In the genomic region with DNA sequence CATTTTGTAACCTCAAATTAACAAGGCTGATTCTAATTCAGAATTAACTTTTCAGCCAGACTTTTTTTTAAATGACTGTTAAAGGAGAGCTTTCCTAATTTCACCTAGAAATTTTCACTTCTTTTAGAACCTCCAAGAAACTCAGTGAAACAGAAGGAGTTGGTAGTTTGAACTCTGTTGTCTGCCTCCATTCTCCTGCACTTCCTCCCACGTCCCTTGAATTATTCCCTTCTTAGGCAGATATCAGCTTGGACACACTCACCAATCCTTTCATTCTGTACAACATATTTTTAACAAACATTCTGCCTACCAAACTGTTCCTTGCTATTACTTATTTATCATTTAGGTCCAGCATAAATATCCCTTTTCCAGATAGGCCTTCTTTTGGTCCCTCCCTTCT, we compare ENCODE assay signal across 2 cellular contexts.
TF ChIP-seq lines count a peak whose summit lies in the region.

No MANE protein-coding gene starts in this region.

TF ChIP-seq in HepG2, 621 proteins besides CTCF, POLR2A, EP300 and RAD21 (continued from another document):
- TF ChIP-seq, protein P1, sequence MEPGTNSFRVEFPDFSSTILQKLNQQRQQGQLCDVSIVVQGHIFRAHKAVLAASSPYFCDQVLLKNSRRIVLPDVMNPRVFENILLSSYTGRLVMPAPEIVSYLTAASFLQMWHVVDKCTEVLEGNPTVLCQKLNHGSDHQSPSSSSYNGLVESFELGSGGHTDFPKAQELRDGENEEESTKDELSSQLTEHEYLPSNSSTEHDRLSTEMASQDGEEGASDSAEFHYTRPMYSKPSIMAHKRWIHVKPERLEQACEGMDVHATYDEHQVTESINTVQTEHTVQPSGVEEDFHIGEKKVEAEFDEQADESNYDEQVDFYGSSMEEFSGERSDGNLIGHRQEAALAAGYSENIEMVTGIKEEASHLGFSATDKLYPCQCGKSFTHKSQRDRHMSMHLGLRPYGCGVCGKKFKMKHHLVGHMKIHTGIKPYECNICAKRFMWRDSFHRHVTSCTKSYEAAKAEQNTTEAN (CRISPR knock-in tag; conservative IDR thresholded peaks at IDR 0.05): no peak
- no peak for TF ChIP-seq ZSCAN31 (CRISPR knock-in tag; IDR thresholded peaks at IDR 0.05; ENCODE audit: low read depth)

TF ChIP-seq in WTC11, 78 proteins besides CTCF, POLR2A, EP300 and RAD21 (continued from another document):
- TF ChIP-seq RORB (CRISPR knock-in tag; IDR thresholded peaks at IDR 0.05): no peak
- no peak for TF ChIP-seq IRF1 (CRISPR knock-in tag; IDR thresholded peaks at IDR 0.05)
- TF ChIP-seq ZNF121 (CRISPR knock-in tag; IDR thresholded peaks at IDR 0.05): no peak
- no peak for TF ChIP-seq MYBL2 (CRISPR knock-in tag; IDR thresholded peaks at IDR 0.05)
- TF ChIP-seq ELF4 (CRISPR knock-in tag; IDR thresholded peaks at IDR 0.05; ENCODE audit: low read depth): no peak
- TF ChIP-seq AFF4 (CRISPR knock-in tag; IDR thresholded peaks at IDR 0.05; ENCODE audit: borderline replicate concordance): no peak
- TF ChIP-seq ZNF281 (CRISPR knock-in tag; IDR thresholded peaks at IDR 0.05): no peak
